ENCODE assay signal across 1 cellular context in genomic region chr3:50164481-50164880, GRCh38.
TF ChIP-seq lines count a peak whose summit lies in the region.

No MANE protein-coding gene starts in this region.

TF ChIP-seq in GM23338, 12 proteins besides CTCF, POLR2A, EP300 and RAD21 (continued from another document):
- TF ChIP-seq, protein P1, sequence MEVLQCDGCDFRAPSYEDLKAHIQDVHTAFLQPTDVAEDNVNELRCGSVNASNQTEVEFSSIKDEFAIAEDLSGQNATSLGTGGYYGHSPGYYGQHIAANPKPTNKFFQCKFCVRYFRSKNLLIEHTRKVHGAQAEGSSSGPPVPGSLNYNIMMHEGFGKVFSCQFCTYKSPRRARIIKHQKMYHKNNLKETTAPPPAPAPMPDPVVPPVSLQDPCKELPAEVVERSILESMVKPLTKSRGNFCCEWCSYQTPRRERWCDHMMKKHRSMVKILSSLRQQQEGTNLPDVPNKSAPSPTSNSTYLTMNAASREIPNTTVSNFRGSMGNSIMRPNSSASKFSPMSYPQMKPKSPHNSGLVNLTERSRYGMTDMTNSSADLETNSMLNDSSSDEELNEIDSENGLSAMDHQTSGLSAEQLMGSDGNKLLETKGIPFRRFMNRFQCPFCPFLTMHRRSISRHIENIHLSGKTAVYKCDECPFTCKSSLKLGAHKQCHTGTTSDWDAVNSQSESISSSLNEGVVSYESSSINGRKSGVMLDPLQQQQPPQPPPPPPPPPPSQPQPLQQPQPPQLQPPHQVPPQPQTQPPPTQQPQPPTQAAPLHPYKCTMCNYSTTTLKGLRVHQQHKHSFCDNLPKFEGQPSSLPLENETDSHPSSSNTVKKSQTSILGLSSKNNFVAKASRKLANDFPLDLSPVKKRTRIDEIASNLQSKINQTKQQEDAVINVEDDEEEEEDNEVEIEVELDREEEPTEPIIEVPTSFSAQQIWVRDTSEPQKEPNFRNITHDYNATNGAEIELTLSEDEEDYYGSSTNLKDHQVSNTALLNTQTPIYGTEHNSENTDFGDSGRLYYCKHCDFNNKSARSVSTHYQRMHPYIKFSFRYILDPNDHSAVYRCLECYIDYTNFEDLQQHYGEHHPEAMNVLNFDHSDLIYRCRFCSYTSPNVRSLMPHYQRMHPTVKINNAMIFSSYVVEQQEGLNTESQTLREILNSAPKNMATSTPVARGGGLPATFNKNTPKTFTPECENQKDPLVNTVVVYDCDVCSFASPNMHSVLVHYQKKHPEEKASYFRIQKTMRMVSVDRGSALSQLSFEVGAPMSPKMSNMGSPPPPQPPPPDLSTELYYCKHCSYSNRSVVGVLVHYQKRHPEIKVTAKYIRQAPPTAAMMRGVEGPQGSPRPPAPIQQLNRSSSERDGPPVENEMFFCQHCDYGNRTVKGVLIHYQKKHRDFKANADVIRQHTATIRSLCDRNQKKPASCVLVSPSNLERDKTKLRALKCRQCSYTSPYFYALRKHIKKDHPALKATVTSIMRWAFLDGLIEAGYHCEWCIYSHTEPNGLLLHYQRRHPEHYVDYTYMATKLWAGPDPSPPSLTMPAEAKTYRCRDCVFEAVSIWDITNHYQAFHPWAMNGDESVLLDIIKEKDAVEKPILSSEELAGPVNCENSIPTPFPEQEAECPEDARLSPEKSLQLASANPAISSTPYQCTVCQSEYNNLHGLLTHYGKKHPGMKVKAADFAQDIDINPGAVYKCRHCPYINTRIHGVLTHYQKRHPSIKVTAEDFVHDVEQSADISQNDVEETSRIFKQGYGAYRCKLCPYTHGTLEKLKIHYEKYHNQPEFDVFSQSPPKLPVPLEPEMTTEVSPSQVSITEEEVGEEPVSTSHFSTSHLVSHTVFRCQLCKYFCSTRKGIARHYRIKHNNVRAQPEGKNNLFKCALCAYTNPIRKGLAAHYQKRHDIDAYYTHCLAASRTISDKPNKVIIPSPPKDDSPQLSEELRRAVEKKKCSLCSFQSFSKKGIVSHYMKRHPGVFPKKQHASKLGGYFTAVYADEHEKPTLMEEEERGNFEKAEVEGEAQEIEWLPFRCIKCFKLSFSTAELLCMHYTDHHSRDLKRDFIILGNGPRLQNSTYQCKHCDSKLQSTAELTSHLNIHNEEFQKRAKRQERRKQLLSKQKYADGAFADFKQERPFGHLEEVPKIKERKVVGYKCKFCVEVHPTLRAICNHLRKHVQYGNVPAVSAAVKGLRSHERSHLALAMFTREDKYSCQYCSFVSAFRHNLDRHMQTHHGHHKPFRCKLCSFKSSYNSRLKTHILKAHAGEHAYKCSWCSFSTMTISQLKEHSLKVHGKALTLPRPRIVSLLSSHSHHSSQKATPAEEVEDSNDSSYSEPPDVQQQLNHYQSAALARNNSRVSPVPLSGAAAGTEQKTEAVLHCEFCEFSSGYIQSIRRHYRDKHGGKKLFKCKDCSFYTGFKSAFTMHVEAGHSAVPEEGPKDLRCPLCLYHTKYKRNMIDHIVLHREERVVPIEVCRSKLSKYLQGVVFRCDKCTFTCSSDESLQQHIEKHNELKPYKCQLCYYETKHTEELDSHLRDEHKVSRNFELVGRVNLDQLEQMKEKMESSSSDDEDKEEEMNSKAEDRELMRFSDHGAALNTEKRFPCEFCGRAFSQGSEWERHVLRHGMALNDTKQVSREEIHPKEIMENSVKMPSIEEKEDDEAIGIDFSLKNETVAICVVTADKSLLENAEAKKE (CRISPR knock-in tag; IDR thresholded peaks at IDR 0.05) = no peak
- TF ChIP-seq JUNB (IDR thresholded peaks at IDR 0.05; ENCODE audit: unreplicated experiment) = no peak
- no peak for TF ChIP-seq ZNF114 (CRISPR knock-in tag; IDR thresholded peaks at IDR 0.05)
- TF ChIP-seq ZNF331 (CRISPR knock-in tag; IDR thresholded peaks at IDR 0.05; ENCODE audit: low read depth) = no peak
- TF ChIP-seq ETS1 (IDR thresholded peaks at IDR 0.05) = no peak
- TF ChIP-seq, protein P2, sequence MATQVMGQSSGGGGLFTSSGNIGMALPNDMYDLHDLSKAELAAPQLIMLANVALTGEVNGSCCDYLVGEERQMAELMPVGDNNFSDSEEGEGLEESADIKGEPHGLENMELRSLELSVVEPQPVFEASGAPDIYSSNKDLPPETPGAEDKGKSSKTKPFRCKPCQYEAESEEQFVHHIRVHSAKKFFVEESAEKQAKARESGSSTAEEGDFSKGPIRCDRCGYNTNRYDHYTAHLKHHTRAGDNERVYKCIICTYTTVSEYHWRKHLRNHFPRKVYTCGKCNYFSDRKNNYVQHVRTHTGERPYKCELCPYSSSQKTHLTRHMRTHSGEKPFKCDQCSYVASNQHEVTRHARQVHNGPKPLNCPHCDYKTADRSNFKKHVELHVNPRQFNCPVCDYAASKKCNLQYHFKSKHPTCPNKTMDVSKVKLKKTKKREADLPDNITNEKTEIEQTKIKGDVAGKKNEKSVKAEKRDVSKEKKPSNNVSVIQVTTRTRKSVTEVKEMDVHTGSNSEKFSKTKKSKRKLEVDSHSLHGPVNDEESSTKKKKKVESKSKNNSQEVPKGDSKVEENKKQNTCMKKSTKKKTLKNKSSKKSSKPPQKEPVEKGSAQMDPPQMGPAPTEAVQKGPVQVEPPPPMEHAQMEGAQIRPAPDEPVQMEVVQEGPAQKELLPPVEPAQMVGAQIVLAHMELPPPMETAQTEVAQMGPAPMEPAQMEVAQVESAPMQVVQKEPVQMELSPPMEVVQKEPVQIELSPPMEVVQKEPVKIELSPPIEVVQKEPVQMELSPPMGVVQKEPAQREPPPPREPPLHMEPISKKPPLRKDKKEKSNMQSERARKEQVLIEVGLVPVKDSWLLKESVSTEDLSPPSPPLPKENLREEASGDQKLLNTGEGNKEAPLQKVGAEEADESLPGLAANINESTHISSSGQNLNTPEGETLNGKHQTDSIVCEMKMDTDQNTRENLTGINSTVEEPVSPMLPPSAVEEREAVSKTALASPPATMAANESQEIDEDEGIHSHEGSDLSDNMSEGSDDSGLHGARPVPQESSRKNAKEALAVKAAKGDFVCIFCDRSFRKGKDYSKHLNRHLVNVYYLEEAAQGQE (IDR thresholded peaks at IDR 0.05; ENCODE audit: unreplicated experiment) = no peak
- no peak for TF ChIP-seq EZH2 (IDR thresholded peaks at IDR 0.05; ENCODE audit: low read depth, unreplicated experiment)
- no peak for TF ChIP-seq STAT1 (IDR thresholded peaks at IDR 0.05; ENCODE audit: unreplicated experiment)
- TF ChIP-seq CREB1 (CRISPR knock-in tag; IDR thresholded peaks at IDR 0.05; ENCODE audit: low read depth) = no peak
- no peak for TF ChIP-seq NANOG (IDR thresholded peaks at IDR 0.05; ENCODE audit: borderline replicate concordance)
